In genomic region chr4:103773691-103774231, GRCh38 we compare ENCODE assay signal across 34 cellular contexts. TPM values are rescaled to one million over a fixed set of nuclear protein-coding genes. Genes with fewer than 3 reads are reported as not detected.
"Had no signal": no experiment of that assay in that cellular context is flagged by ENCODE, and none has a peak within 500 bp of the region (broad histone marks: within the 10 kb centered on the region; RNA-seq: fewer than 3 reads in every experiment).

No MANE protein-coding gene starts in this region.

- DNase-seq: activated CD4-positive, alpha-beta memory T cell treated with anti-CD3 and anti-CD28 coated beads, Interleukin-2, amount 10 ng/mL, durations not matched to agents 7 days and 5 days; activated CD4-positive, alpha-beta T cell treated with anti-CD3 and anti-CD28 coated beads, Interleukin-2, amount 10 ng/mL, durations not matched to agents 7 days and 5 days; activated CD4-positive, CD25-positive, alpha-beta regulatory T cell treated with anti-CD3 and anti-CD28 coated beads, Interleukin-2, amount 50 U/mL, for 72 hours; activated CD8-positive, alpha-beta memory T cell treated with anti-CD3 and anti-CD28 coated beads, Interleukin-2, amount 50 U/mL, for 48 hours; activated gamma-delta T cell; activated naive CD4-positive, alpha-beta T cell treated with anti-CD3 and anti-CD28 coated beads, Interleukin-2, amount 10 ng/mL, durations not matched to agents 7 days and 5 days; activated naive CD8-positive, alpha-beta T cell treated with anti-CD3 and anti-CD28 coated beads, Interleukin-2, amount 10 ng/mL, durations not matched to agents 7 days and 5 days; activated T-cell treated with anti-CD3 and anti-CD28 coated beads, Interleukin-2, amount 50 U/mL, for 24 hours; cortex of kidney; foreskin fibroblast; heart right ventricle; islet precursor cell; left cardiac atrium; left ventricle myocardium superior; ovary; stimulated activated CD4-positive, alpha-beta T cell treated with anti-CD3 and anti-CD28 coated beads, Interleukin-2, amount 100 ng/mL, for 24 hours; stimulated activated naive CD4-positive, alpha-beta T cell; SW 1271; T-helper 9 cell; WERI-Rb-1 had no signal

- H3K27ac Mint-ChIP-seq: activated CD4-positive, alpha-beta memory T cell treated with anti-CD3 and anti-CD28 coated beads, Interleukin-2, amount 10 ng/mL, durations not matched to agents 7 days and 5 days; activated CD4-positive, alpha-beta T cell treated with anti-CD3 and anti-CD28 coated beads, Interleukin-2, amount 10 ng/mL, durations not matched to agents 7 days and 5 days; activated naive CD4-positive, alpha-beta T cell treated with anti-CD3 and anti-CD28 coated beads, Interleukin-2, amount 10 ng/mL, durations not matched to agents 7 days and 5 days; activated naive CD8-positive, alpha-beta T cell treated with anti-CD3 and anti-CD28 coated beads, Interleukin-2, amount 10 ng/mL, durations not matched to agents 7 days and 5 days; activated T-cell treated with anti-CD3 and anti-CD28 coated beads, Interleukin-2, amount 50 U/mL, for 24 hours; brain; nephron; T-helper 1 cell treated with Interleukin-12 subunit alpha and Interleukin-12 subunit beta and Interleukin-4 antibody, amounts not matched to agents 30 μg/mL and 1 μg/mL, for 36 hours had no signal

- H3K27ac ChIP-seq: ascending aorta, heart right ventricle, ovary, prostate gland, right atrium auricular region, suprapubic skin, tibial nerve, WERI-Rb-1 had no signal

- H3K9me3 ChIP-seq: ascending aorta, heart right ventricle, ovary, prostate gland, right atrium auricular region, suprapubic skin, tibial nerve had no signal

- H3K4me3 Mint-ChIP-seq: activated CD4-positive, alpha-beta memory T cell treated with anti-CD3 and anti-CD28 coated beads, Interleukin-2, amount 10 ng/mL, durations not matched to agents 7 days and 5 days; activated CD4-positive, alpha-beta T cell treated with anti-CD3 and anti-CD28 coated beads, Interleukin-2, amount 10 ng/mL, durations not matched to agents 7 days and 5 days; activated naive CD4-positive, alpha-beta T cell treated with anti-CD3 and anti-CD28 coated beads, Interleukin-2, amount 10 ng/mL, durations not matched to agents 7 days and 5 days; activated naive CD8-positive, alpha-beta T cell treated with anti-CD3 and anti-CD28 coated beads, Interleukin-2, amount 10 ng/mL, durations not matched to agents 7 days and 5 days; activated T-cell treated with anti-CD3 and anti-CD28 coated beads, Interleukin-2, amount 50 U/mL, for 24 hours; brain; nephron; T-helper 1 cell treated with Interleukin-12 subunit alpha and Interleukin-12 subunit beta and Interleukin-4 antibody, amounts not matched to agents 30 μg/mL and 1 μg/mL, for 36 hours had no signal

- H3K4me1 ChIP-seq: ascending aorta, heart right ventricle, prostate gland, right atrium auricular region, suprapubic skin, tibial nerve had no signal

- H3K36me3 ChIP-seq: ascending aorta, heart right ventricle, ovary, prostate gland, right atrium auricular region, suprapubic skin, tibial nerve, WERI-Rb-1 had no signal

- H3K4me1 Mint-ChIP-seq: activated CD4-positive, alpha-beta memory T cell treated with anti-CD3 and anti-CD28 coated beads, Interleukin-2, amount 10 ng/mL, durations not matched to agents 7 days and 5 days; activated CD4-positive, alpha-beta T cell treated with anti-CD3 and anti-CD28 coated beads, Interleukin-2, amount 10 ng/mL, durations not matched to agents 7 days and 5 days; activated naive CD4-positive, alpha-beta T cell treated with anti-CD3 and anti-CD28 coated beads, Interleukin-2, amount 10 ng/mL, durations not matched to agents 7 days and 5 days; activated naive CD8-positive, alpha-beta T cell treated with anti-CD3 and anti-CD28 coated beads, Interleukin-2, amount 10 ng/mL, durations not matched to agents 7 days and 5 days; nephron had no signal

- H3K36me3 Mint-ChIP-seq: activated naive CD4-positive, alpha-beta T cell treated with anti-CD3 and anti-CD28 coated beads, Interleukin-2, amount 10 ng/mL, durations not matched to agents 7 days and 5 days; activated naive CD8-positive, alpha-beta T cell treated with anti-CD3 and anti-CD28 coated beads, Interleukin-2, amount 10 ng/mL, durations not matched to agents 7 days and 5 days; brain had no signal

- ATAC-seq: esophagus mucosa, heart right ventricle, left cardiac atrium, left ventricle myocardium superior had no signal

- H3K4me2 ChIP-seq: smooth muscle cell had no signal

- H3K27me3 Mint-ChIP-seq: activated CD4-positive, alpha-beta memory T cell treated with anti-CD3 and anti-CD28 coated beads, Interleukin-2, amount 10 ng/mL, durations not matched to agents 7 days and 5 days; activated CD4-positive, alpha-beta T cell treated with anti-CD3 and anti-CD28 coated beads, Interleukin-2, amount 10 ng/mL, durations not matched to agents 7 days and 5 days; activated naive CD4-positive, alpha-beta T cell treated with anti-CD3 and anti-CD28 coated beads, Interleukin-2, amount 10 ng/mL, durations not matched to agents 7 days and 5 days; activated naive CD8-positive, alpha-beta T cell treated with anti-CD3 and anti-CD28 coated beads, Interleukin-2, amount 10 ng/mL, durations not matched to agents 7 days and 5 days; activated T-cell treated with anti-CD3 and anti-CD28 coated beads, Interleukin-2, amount 50 U/mL, for 24 hours; brain had no signal

- H3K27me3 ChIP-seq: ascending aorta, heart right ventricle, ovary, right atrium auricular region, suprapubic skin, tibial nerve had no signal

- H3K4me3 ChIP-seq: ascending aorta, heart right ventricle, ovary, prostate gland, right atrium auricular region, smooth muscle cell, suprapubic skin, tibial nerve had no signal

- H3K9me3 Mint-ChIP-seq: activated CD4-positive, alpha-beta memory T cell treated with anti-CD3 and anti-CD28 coated beads, Interleukin-2, amount 10 ng/mL, durations not matched to agents 7 days and 5 days; activated CD4-positive, alpha-beta T cell treated with anti-CD3 and anti-CD28 coated beads, Interleukin-2, amount 10 ng/mL, durations not matched to agents 7 days and 5 days; activated naive CD4-positive, alpha-beta T cell treated with anti-CD3 and anti-CD28 coated beads, Interleukin-2, amount 10 ng/mL, durations not matched to agents 7 days and 5 days; activated naive CD8-positive, alpha-beta T cell treated with anti-CD3 and anti-CD28 coated beads, Interleukin-2, amount 10 ng/mL, durations not matched to agents 7 days and 5 days; activated T-cell treated with anti-CD3 and anti-CD28 coated beads, Interleukin-2, amount 50 U/mL, for 24 hours; brain; nephron; T-helper 1 cell treated with Interleukin-12 subunit alpha and Interleukin-12 subunit beta and Interleukin-4 antibody, amounts not matched to agents 30 μg/mL and 1 μg/mL, for 36 hours had no signal

RNA-seq across cellular contexts. Expression of gene TACR3, which starts 54.0 kb away (rescaled TPM):
- total RNA-seq: activated CD4-positive, alpha-beta memory T cell treated with anti-CD3 and anti-CD28 coated beads, Interleukin-2, amount 10 ng/mL, durations not matched to agents 7 days and 5 days; activated CD4-positive, alpha-beta T cell treated with anti-CD3 and anti-CD28 coated beads, Interleukin-2, amount 10 ng/mL, durations not matched to agents 7 days and 5 days; activated naive CD8-positive, alpha-beta T cell treated with anti-CD3 and anti-CD28 coated beads, Interleukin-2, amount 10 ng/mL, durations not matched to agents 7 days and 5 days; ascending aorta; cardiac septum; chondrocyte; endothelial cell of umbilical vein; esophagus mucosa; heart right ventricle; left cardiac atrium; left ventricle myocardium superior; lung microvascular endothelial cell; ovary; prostate gland; right atrium auricular region; tibial nerve had no signal
- polyA plus RNA-seq: endothelial cell of umbilical vein, heart right ventricle, smooth muscle cell had no signal
